Comparison of ENCODE assay signal across 8 cellular contexts in genomic region chr2:33210626-33211025, GRCh38.
DNase-seq lines count a peak whose midpoint lies in the region; ATAC-seq, FAIRE-seq and TF ChIP-seq lines count a peak whose summit lies in the region.
"Had no signal": no experiment of that assay in that cellular context is flagged by ENCODE, and none has a peak within 500 bp of the region (broad histone marks: within the 10 kb centered on the region; RNA-seq: fewer than 3 reads in every experiment).

No MANE protein-coding gene starts in this region.

- no peaks in the 10 kb centered on the region for H3K9me3 Mint-ChIP-seq in natural killer cell treated with Interleukin-12 subunit alpha and Interleukin-12 subunit beta and Interleukin-15 and Interleukin-18, amount 100 ng/mL, for 72 hours

- peak overlapping the region; percentile 58 for H3K4me2 ChIP-seq in keratinocyte (ENCODE audit: control insufficient read depth, extremely low read depth, insufficient read depth, low read depth, low read length)

- H3K9me1 ChIP-seq in keratinocyte (ENCODE audit: control insufficient read depth, extremely low read depth, insufficient read depth, low read length): no peaks in the 10 kb centered on the region

- DNase-seq in LoVo (ENCODE audit: low spot score) (peak; percentile 32), brain pericyte (ENCODE audit: low read depth, low spot score) (peak; percentile 74), keratinocyte (ENCODE audit: low read depth, low spot score) (peak; percentile 54), ureter (ENCODE audit: low spot score) (peak; percentile 56), SW480 (ENCODE audit: low spot score) (no peak)
- no peak for DNase-seq in natural killer cell treated with Interleukin-12 subunit alpha and Interleukin-12 subunit beta and Interleukin-15 and Interleukin-18, amount 100 ng/mL, for 72 hours (ENCODE audit: low spot score)

- H3K9ac ChIP-seq in keratinocyte (ENCODE audit: control insufficient read depth, extremely low read depth, insufficient read depth, low read length): no peak overlapping the region
- H3K9ac ChIP-seq: parathyroid adenoma had no signal

- FAIRE-seq in keratinocyte (lab: Jason Lieb, UNC): peak; percentile 82

- peak overlapping the region; percentile 15 for H3K27ac ChIP-seq in keratinocyte (ENCODE audit: control insufficient read depth, insufficient read depth, low read length)
- H3K27ac ChIP-seq: parathyroid adenoma had no signal

- H3K4me3 ChIP-seq in keratinocyte (ENCODE audit: control insufficient read depth in 2 of 3, extremely low read depth in 1 of 3, insufficient read depth in 2 of 3, low read depth in 1 of 3, low read length in 3 of 3): peak overlapping the region in 1 of 3 experiments; percentile 1

- no peak for ATAC-seq in natural killer cell treated with Interleukin-12 subunit alpha and Interleukin-12 subunit beta and Interleukin-15 and Interleukin-18, amount 100 ng/mL, for 72 hours
- no peak for ATAC-seq in GM19324 (IDR thresholded peaks at IDR 0.05; ENCODE audit: low FRiP score, unreplicated experiment)

- no peak overlapping the region for H3K4me3 Mint-ChIP-seq in natural killer cell treated with Interleukin-12 subunit alpha and Interleukin-12 subunit beta and Interleukin-15 and Interleukin-18, amount 100 ng/mL, for 72 hours

- no peaks in the 10 kb centered on the region for H3K36me3 ChIP-seq in keratinocyte (ENCODE audit: control insufficient read depth in 2 of 2, extremely low read depth in 1 of 2, insufficient read depth in 2 of 2, low read length in 2 of 2)

- H3K9me3 ChIP-seq in keratinocyte (ENCODE audit: control insufficient read depth, low read depth, low read length): no peaks in the 10 kb centered on the region

- H2AFZ ChIP-seq in keratinocyte (ENCODE audit: control insufficient read depth, low read length): no peak overlapping the region
- H2AFZ ChIP-seq: parathyroid adenoma had no signal

- dilution Hi-C loops in keratinocyte (cut with MboI; ENCODE audit: extremely low pct_ligation_motif_present, low sequenced_read_pairs): no loop called here

- H3K36me3 Mint-ChIP-seq in natural killer cell treated with Interleukin-12 subunit alpha and Interleukin-12 subunit beta and Interleukin-15 and Interleukin-18, amount 100 ng/mL, for 72 hours: no peaks in the 10 kb centered on the region

- no peaks in the 10 kb centered on the region for H4K20me1 ChIP-seq in keratinocyte (ENCODE audit: control insufficient read depth, extremely low read depth, insufficient read depth, low read length)

- TF ChIP-seq CTCF in keratinocyte (optimal IDR thresholded peaks at IDR 0.05 in 1 of 3, IDR thresholded peaks at IDR 0.05 in 1 of 3, conservative IDR thresholded peaks at IDR 0.05 in 1 of 3; ENCODE audit: extremely low read depth in 1 of 3, insufficient read depth in 2 of 3, low read length in 3 of 3): no peak

- no peaks in the 10 kb centered on the region for H3K27me3 ChIP-seq in keratinocyte (ENCODE audit: control insufficient read depth, extremely low read depth, insufficient read depth, low read length)

- peaks cover 0 to 6% of the 10 kb centered on the region in 2 donors for H3K4me1 Mint-ChIP-seq in natural killer cell treated with Interleukin-12 subunit alpha and Interleukin-12 subunit beta and Interleukin-15 and Interleukin-18, amount 100 ng/mL, for 72 hours (ENCODE audit: low read depth in 2 of 2)

- peaks cover 30% of the 10 kb centered on the region for H3K4me1 ChIP-seq in keratinocyte (ENCODE audit: control insufficient read depth, extremely low read depth, insufficient read depth, low read length)
- H3K4me1 ChIP-seq: parathyroid adenoma had no signal

- H3K27me3 Mint-ChIP-seq in natural killer cell treated with Interleukin-12 subunit alpha and Interleukin-12 subunit beta and Interleukin-15 and Interleukin-18, amount 100 ng/mL, for 72 hours: peaks cover 3 to 7% of the 10 kb centered on the region in 2 donors

- H3K79me2 ChIP-seq in keratinocyte (ENCODE audit: control insufficient read depth, insufficient read depth, low read length): no peaks in the 10 kb centered on the region
- H3K79me2 ChIP-seq: parathyroid adenoma had no signal

- H3K27ac Mint-ChIP-seq in natural killer cell treated with Interleukin-12 subunit alpha and Interleukin-12 subunit beta and Interleukin-15 and Interleukin-18, amount 100 ng/mL, for 72 hours: no peak overlapping the region

Comparison
In these comparisons a context has a peak if more than half of its experiments do, and no peak if none do; other contexts are left out.
1. DNase-seq: peak in LoVo (single experiment), brain pericyte (single experiment), keratinocyte (single experiment) and ureter (single experiment); none in natural killer cell treated with Interleukin-12 subunit alpha and Interleukin-12 subunit beta and Interleukin-15 and Interleukin-18, amount 100 ng/mL, for 72 hours (single experiment) and SW480 (single experiment).